Comparison of ENCODE assay signal across 12 cellular contexts in genomic region chr1:229563701-229564100, GRCh38. TPM values are rescaled to one million over a fixed set of nuclear protein-coding genes. Genes with fewer than 3 reads are reported as not detected.
A peak's percentile ranks its signal among the peaks of the same experiment; 100 is the strongest.
DNase-seq lines count a peak whose midpoint lies in the region; ATAC-seq lines count a peak whose summit lies in the region.
"Had no signal": no experiment of that assay in that cellular context is flagged by ENCODE, and none has a peak within 500 bp of the region (broad histone marks: within the 10 kb centered on the region; RNA-seq: fewer than 3 reads in every experiment).

No MANE protein-coding gene starts in this region.

- H3K9ac ChIP-seq in mucosa of rectum (ENCODE audit: low read depth in 1 of 2, low read length in 2 of 2): no peak overlapping the region

- no peaks in the 10 kb centered on the region for H3K9me3 ChIP-seq in mucosa of rectum (ENCODE audit: control insufficient read depth in 2 of 2, low read length in 2 of 2)
- H3K9me3 ChIP-seq: adrenal gland had no signal

- no peak for ATAC-seq in GM21737 (IDR thresholded peaks at IDR 0.05; ENCODE audit: unreplicated experiment)
- ATAC-seq in GM21360 (IDR thresholded peaks at IDR 0.05; ENCODE audit: unreplicated experiment): no peak
- ATAC-seq: stimulated activated effector memory CD8-positive, alpha-beta T cell treated with anti-CD3 and anti-CD28 coated beads, Interleukin-12 subunit alpha, Interleukin-12 subunit beta, amount 100 ng/mL, for 72 hours had no signal

- no peak overlapping the region for H3K4me3 ChIP-seq in mucosa of rectum (ENCODE audit: low read length in 2 of 2)
- H3K4me3 ChIP-seq: adrenal gland had no signal

- peak; percentile 45 for DNase-seq in SIG-M5 treated with dmso at 0.1 percent for 504 hours (lab: John Stamatoyannopoulos, UW; ENCODE audit: unreplicated experiment)
- no peak for DNase-seq in SIG-M5 (lab: John Stamatoyannopoulos, UW)
- DNase-seq in ureter (ENCODE audit: low spot score): peak; percentile 52
- DNase-seq in GOT3 (lab: John Stamatoyannopoulos, UW): no peak
- DNase-seq: naive B cell, NCI-H1694 had no signal

- no peaks in the 10 kb centered on the region for H3K4me1 ChIP-seq in mucosa of rectum (ENCODE audit: control insufficient read depth in 2 of 2, insufficient read depth in 2 of 2, low read length in 2 of 2)

- H3K36me3 ChIP-seq in mucosa of rectum (ENCODE audit: control insufficient read depth in 2 of 2, insufficient read depth in 2 of 2, low read length in 2 of 2): no peaks in the 10 kb centered on the region
- H3K36me3 ChIP-seq: adrenal gland had no signal

- no peaks in the 10 kb centered on the region for H3K27me3 ChIP-seq in mucosa of rectum (ENCODE audit: control insufficient read depth in 2 of 2, insufficient read depth in 2 of 2, low read length in 2 of 2)
- H3K27me3 ChIP-seq: adrenal gland had no signal

- H3K27ac ChIP-seq in cingulate gyrus (ENCODE audit: low read depth, low read length): peak overlapping the region; percentile 1
- peak overlapping the region; percentile 7 to 39 for H3K27ac ChIP-seq in mucosa of rectum (ENCODE audit: low read depth in 2 of 2, low read length in 2 of 2)
- H3K27ac ChIP-seq: adrenal gland had no signal

RNA-seq across cellular contexts. Expression of gene ABCB10, which starts 5.2 kb away (rescaled TPM):
- total RNA-seq in ureter: 13.7 TPM

RNA-seq across cellular contexts. Expression of gene NUP133, which starts 55.6 kb away (rescaled TPM):
- total RNA-seq in ureter: 39.7 TPM

Comparison
In these comparisons a context has a peak if more than half of its experiments do, and no peak if none do; other contexts are left out.
1. DNase-seq: peak in SIG-M5 treated with dmso at 0.1 percent for 504 hours (single experiment) and ureter (single experiment); none in SIG-M5 (single experiment) and GOT3 (single experiment).